8 cellular contexts compared by ENCODE assay signal in genomic region chr19:45177817-45178261, GRCh38. TPM values are rescaled to one million over a fixed set of nuclear protein-coding genes. Genes with fewer than 3 reads are reported as not detected.
DNase-seq lines count a peak whose midpoint lies in the region; ATAC-seq and TF ChIP-seq lines count a peak whose summit lies in the region.

Gene TRAPPC6A (minus strand): TSS chr19:45178237. CDS start chr19:45178218, 19 bp downstream.

- in situ Hi-C loops in G401 (cut with HindIII; ENCODE audit: low sequenced_read_pairs): no loop called here

- peak within 1 kb of the TSS; percentile 91 for H3K4me2 ChIP-seq in OCI-LY3 (ENCODE audit: low read length)

- WGBS in upper lobe of left lung, 2 donors: 0% methylated on average over 19 to 34 of the region's 36 CpGs

- H3K27me3 ChIP-seq in OCI-LY3 (ENCODE audit: low read depth, low read length): no peaks in the 10 kb centered on the region
- H3K27me3 ChIP-seq in colonic mucosa: no peaks in the 10 kb centered on the region
- no peaks in the 10 kb centered on the region for H3K27me3 ChIP-seq in upper lobe of left lung

- peak; percentile 1 to 23 for ATAC-seq in upper lobe of left lung (ENCODE audit: low FRiP score in 2 of 2)

- no peak for TF ChIP-seq EP300 in upper lobe of left lung (IDR thresholded peaks at IDR 0.05)

- intact Hi-C loops in colonic mucosa (cut with DNase I): no loop called here

- peak within 1 kb of the TSS; percentile 83 for H2AFZ ChIP-seq in OCI-LY3 (ENCODE audit: low read depth, low read length)

- H3K9ac ChIP-seq in OCI-LY3 (ENCODE audit: low read length) (peak within 1 kb of the TSS; percentile 92), colonic mucosa (ENCODE audit: low read depth in 2 of 2, low read length in 2 of 2) (peak within 1 kb of the TSS; percentile 87 to 91)

- H3K4me1 ChIP-seq in OCI-LY3 (ENCODE audit: low read length): peaks cover 8% of the 10 kb centered on the region; the same call in 1 of the 2 replicates
- H3K4me1 ChIP-seq in colonic mucosa: no peaks in the 10 kb centered on the region
- peaks cover 28 to 40% (median 31%) of the 10 kb centered on the region in 4 donors for H3K4me1 ChIP-seq in upper lobe of left lung

- peaks cover 7% of the 10 kb centered on the region for H3K36me3 ChIP-seq in OCI-LY3 (replicated peaks; ENCODE audit: low read depth, low read length)
- H3K36me3 ChIP-seq in colonic mucosa: no peaks in the 10 kb centered on the region
- H3K36me3 ChIP-seq in upper lobe of left lung: peaks cover 0 to 4% (median 2%) of the 10 kb centered on the region in 4 donors

- H3K79me2 ChIP-seq in OCI-LY3 (ENCODE audit: low read length): peaks cover 32% of the 10 kb centered on the region

- H3K4me3 ChIP-seq in HFF-Myc (replicated peaks; ENCODE audit: low read depth, low read length): peak within 1 kb of the TSS; percentile 95
- H3K4me3 ChIP-seq in OCI-LY3 (ENCODE audit: low read length): peak within 1 kb of the TSS; percentile 92
- H3K4me3 ChIP-seq in colonic mucosa: peak within 1 kb of the TSS; percentile 92
- H3K4me3 ChIP-seq in upper lobe of left lung: peak within 1 kb of the TSS; percentile 73 to 91 (median 82)

- DNase-seq in G401 (ENCODE audit: low spot score): no peak
- DNase-seq in HFF-Myc (ENCODE audit: extremely low read depth, low read depth): no peak
- DNase-seq in colonic mucosa: no peak
- peak in 1 of 2 donors; percentile 43 for DNase-seq in lung microvascular endothelial cell (ENCODE audit: low read depth in 2 of 2)
- peak in 1 of 2 donors; percentile 51 for DNase-seq in upper lobe of left lung
- no peak for DNase-seq in A172 (ENCODE audit: low spot score)
- no peak for DNase-seq in NCI-H446 treated with DMSO at 0.1 percent for 48 hours (lab: John Stamatoyannopoulos, UW)

- H4K20me1 ChIP-seq in OCI-LY3 (ENCODE audit: insufficient read depth, low read length): no peaks in the 10 kb centered on the region

- TF ChIP-seq POLR2A in upper lobe of left lung (IDR thresholded peaks at IDR 0.05): peak in 3 of 4 donors; percentile 67 to 89 (median 71)

- no peaks in the 10 kb centered on the region for H3K9me3 ChIP-seq in OCI-LY3 (ENCODE audit: insufficient read depth, low read length)
- no peaks in the 10 kb centered on the region for H3K9me3 ChIP-seq in colonic mucosa
- H3K9me3 ChIP-seq in upper lobe of left lung: no peaks in the 10 kb centered on the region

- H3K27ac ChIP-seq in OCI-LY3 (ENCODE audit: low read length) (peak within 1 kb of the TSS; percentile 58), colonic mucosa (peak within 1 kb of the TSS; percentile 94), upper lobe of left lung (peak within 1 kb of the TSS; percentile 94 to 95 (median 94))

- no peak for TF ChIP-seq CTCF in HFF-Myc (IDR thresholded peaks at IDR 0.05; ENCODE audit: low read depth, low read length, missing control alignments)
- TF ChIP-seq CTCF in OCI-LY3 (IDR thresholded peaks at IDR 0.05; ENCODE audit: low read depth, low read length): no peak
- no peak for TF ChIP-seq CTCF in colonic mucosa (IDR thresholded peaks at IDR 0.05)
- no peak for TF ChIP-seq CTCF in upper lobe of left lung (IDR thresholded peaks at IDR 0.05)

RNA-seq across cellular contexts. Expression of gene TRAPPC6A, which starts in this region (rescaled TPM):
- total RNA-seq in G401 (2014; rRNA removed; shearing (Covaris generic)): 38.4 and 52.9 TPM in 2 replicates
- total RNA-seq in colonic mucosa (10 to 100 TPM; 17.2 to 35.2 TPM), lung microvascular endothelial cell (22.9 and 36.1 TPM in 2 replicates), upper lobe of left lung (10 to 100 TPM; 10.5 to 53.3 (median 23.7) TPM)
- 6.9 TPM in 2 replicates for total RNA-seq in A172 (2014; rRNA removed; shearing (Covaris generic))
